Comparison of ENCODE assay signal across 25 cellular contexts in the genomic region with DNA sequence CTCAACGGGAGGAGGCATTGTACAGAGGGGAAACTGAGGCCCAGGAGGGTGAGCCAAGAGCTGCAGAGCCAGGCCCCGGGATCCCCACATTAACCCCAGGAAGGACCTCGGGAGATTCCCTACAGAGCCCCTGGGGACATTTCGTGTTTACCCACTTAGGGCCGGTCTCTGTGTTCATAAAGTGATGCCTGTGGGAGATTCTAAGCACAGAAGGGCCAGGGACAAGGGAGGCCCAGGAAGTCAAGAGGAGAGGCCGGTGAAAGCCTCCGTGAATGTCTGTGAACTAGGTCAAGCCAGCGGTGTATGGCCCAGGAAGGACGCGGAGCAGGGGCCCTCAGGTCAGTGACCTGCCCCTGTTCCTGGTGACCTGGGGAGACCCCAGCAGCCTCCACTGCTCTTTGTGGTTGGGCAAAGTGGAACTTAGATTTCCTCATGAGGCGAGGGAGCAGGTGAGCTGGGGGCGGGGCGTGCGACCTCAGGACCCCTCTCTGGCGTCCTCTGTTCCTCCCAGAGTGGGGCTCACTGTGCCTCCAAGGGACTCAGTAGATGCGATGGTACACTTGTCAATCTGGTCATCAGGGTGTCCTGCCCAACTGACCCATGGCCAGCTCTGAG. TPM values are rescaled to one million over a fixed set of nuclear protein-coding genes. Genes with fewer than 3 reads are reported as not detected.
DNase-seq lines count a peak whose midpoint lies in the region; ATAC-seq, FAIRE-seq and TF ChIP-seq lines count a peak whose summit lies in the region.
"Had no signal": no experiment of that assay in that cellular context is flagged by ENCODE, and none has a peak within 500 bp of the region (broad histone marks: within the 10 kb centered on the region; RNA-seq: fewer than 3 reads in every experiment).

No MANE protein-coding gene starts in this region.

- H4K91ac ChIP-seq in neuronal stem cell (ENCODE audit: low read depth, low read length, poor library complexity), result no peak overlapping the region

- H3K4me1 Mint-ChIP-seq in T-helper 2 cell treated with Interferon-gamma antibody and Interleukin-4, amounts not matched to agents 5 μg/mL and 100 μg/mL, for 36 hours (ENCODE audit: low read depth), result peaks cover 24% of the 10 kb centered on the region
- H3K4me1 Mint-ChIP-seq in type B pancreatic cell (ENCODE audit: unreplicated experiment), result no peaks in the 10 kb centered on the region

- H3K9ac ChIP-seq in BLaER1 (no peak overlapping the region), neuronal stem cell (ENCODE audit: low read depth, low read length, poor library complexity) (no peak overlapping the region), kidney (ENCODE audit: low read length in 2 of 2) (no peak overlapping the region)
- H3K9ac ChIP-seq: BLaER1 treated with 17β-estradiol and CSF1 and Interleukin-3, amounts not matched to agents 10 nM and 100 nM had no signal

- H2BK120ac ChIP-seq in neuronal stem cell (ENCODE audit: low read depth, low read length), result no peak overlapping the region

- H3K36me3 ChIP-seq in BLaER1, result no peaks in the 10 kb centered on the region
- H3K36me3 ChIP-seq in neuronal stem cell (replicated peaks in 1 of 2; ENCODE audit: control insufficient read depth in 2 of 2, insufficient read depth in 2 of 2, low read length in 2 of 2), result peaks cover 50 to 53% of the 10 kb centered on the region in 2 donors
- H3K36me3 ChIP-seq in spleen, result peaks cover 0 to 39% (median 3%) of the 10 kb centered on the region in 6 donors
- peaks cover 0 to 16% of the 10 kb centered on the region in 2 donors for H3K36me3 ChIP-seq in kidney (ENCODE audit: control insufficient read depth in 1 of 2, insufficient read depth in 2 of 2, low read length in 2 of 2)
- H3K36me3 ChIP-seq: BLaER1 treated with 17β-estradiol and CSF1 and Interleukin-3, amounts not matched to agents 10 nM and 100 nM; HAP-1 had no signal

- no peak for FAIRE-seq in kidney (lab: Jason Lieb, UNC)
- FAIRE-seq: A204.1, D721Med, GM12878, H54 had no signal

- peaks cover 2% of the 10 kb centered on the region for H3K79me1 ChIP-seq in neuronal stem cell (ENCODE audit: low read depth, low read length)

- H3K27ac ChIP-seq in BLaER1 (no peak overlapping the region), neuronal stem cell (replicated peaks; ENCODE audit: low read length) (no peak overlapping the region), spleen (no peak overlapping the region), kidney (ENCODE audit: low read depth in 2 of 2, low read length in 2 of 2) (no peak overlapping the region)
- H3K27ac ChIP-seq: 22Rv1; BLaER1 treated with 17β-estradiol and CSF1 and Interleukin-3, amounts not matched to agents 10 nM and 100 nM had no signal

- H2AK5ac ChIP-seq in neuronal stem cell (ENCODE audit: low read depth, low read length), result no peak overlapping the region

- H2BK12ac ChIP-seq in neuronal stem cell (ENCODE audit: low read length), result no peak overlapping the region

- peak overlapping the region; percentile 13 for H3K27ac Mint-ChIP-seq in T-helper 2 cell treated with Interferon-gamma antibody and Interleukin-4, amounts not matched to agents 5 μg/mL and 100 μg/mL, for 36 hours
- H3K27ac Mint-ChIP-seq in type B pancreatic cell, result no peak overlapping the region
- H3K27ac Mint-ChIP-seq: B cell; CD4-positive, alpha-beta T cell; CD8-positive, alpha-beta memory T cell; HFFc6 had no signal

- DNase-seq in T-helper 2 cell treated with Interferon-gamma antibody and Interleukin-4, amounts not matched to agents 5 μg/mL and 100 μg/mL, for 36 hours (ENCODE audit: low spot score), result no peak
- DNase-seq in T-helper 2 cell, result no peak
- no peak for DNase-seq in neuronal stem cell (ENCODE audit: low spot score)
- DNase-seq in spleen, result peak; percentile 59
- no peak for DNase-seq in stimulated activated naive CD8-positive, alpha-beta T cell treated with anti-CD3 and anti-CD28 coated beads, Interleukin-15, Interleukin-2, amounts not matched to agents 100 U/mL and 50 U/mL, for 24 hours
- DNase-seq in kidney, result no peak
- no peak for DNase-seq in type B pancreatic cell (ENCODE audit: extremely low spot score, unreplicated experiment)
- DNase-seq: CD4-positive, alpha-beta T cell; CD8-positive, alpha-beta memory T cell; DMS 273 treated with DMSO at 0.1 percent for 48 hours; DMS79; EL; GDM1; GOT3; HFFc6 had no signal

- no peaks in the 10 kb centered on the region for H3K27me3 Mint-ChIP-seq in T-helper 2 cell treated with Interferon-gamma antibody and Interleukin-4, amounts not matched to agents 5 μg/mL and 100 μg/mL, for 36 hours (ENCODE audit: low read depth)
- H3K27me3 Mint-ChIP-seq in type B pancreatic cell, result no peaks in the 10 kb centered on the region
- H3K27me3 Mint-ChIP-seq: CD4-positive, alpha-beta T cell; CD8-positive, alpha-beta memory T cell had no signal

- no CpG with 5 or more reads among the region's 16 CpGs for WGBS in neuronal stem cell (ENCODE audit: extremely low coverage in 2 of 2, insufficient read length in 2 of 2, insufficient replicate concordance in 1 of 2), 2 donors
- WGBS in spleen, 5 donors, result 86 to 93% (median 88%) methylated on average over 12 to 16 of the region's 16 CpGs

- H3K18ac ChIP-seq in neuronal stem cell (ENCODE audit: low read length), result no peak overlapping the region

- H3K23ac ChIP-seq in neuronal stem cell (ENCODE audit: low read depth, low read length, poor library complexity), result peak overlapping the region; percentile 96

- intact Hi-C loops in spleen (cut with DNase I; ENCODE audit: low total_unique reads), result no loop called here
- intact Hi-C loops in kidney (cut with DNase I), result no loop called here

- no peak for ATAC-seq in stimulated activated naive CD8-positive, alpha-beta T cell treated with anti-CD3 and anti-CD28 coated beads, Interleukin-15, Interleukin-2, amounts not matched to agents 100 U/mL and 50 U/mL, for 24 hours
- ATAC-seq: GM12878 had no signal

- no peak overlapping the region for H3K4ac ChIP-seq in neuronal stem cell (ENCODE audit: low read length)

- no peak overlapping the region for H3K14ac ChIP-seq in neuronal stem cell (ENCODE audit: low read length)

- H3K9me3 ChIP-seq in BLaER1 (no peaks in the 10 kb centered on the region), neuronal stem cell (replicated peaks in 1 of 2; ENCODE audit: control insufficient read depth in 2 of 2, insufficient read depth in 1 of 2, low read depth in 1 of 2, low read length in 2 of 2) (peaks cover 0 to 10% of the 10 kb centered on the region in 2 donors), spleen (no peaks in the 10 kb centered on the region), kidney (ENCODE audit: control insufficient read depth in 1 of 2, low read length in 2 of 2) (no peaks in the 10 kb centered on the region)
- H3K9me3 ChIP-seq: BLaER1 treated with 17β-estradiol and CSF1 and Interleukin-3, amounts not matched to agents 10 nM and 100 nM; HAP-1 had no signal

- H3K36me3 Mint-ChIP-seq in T-helper 2 cell treated with Interferon-gamma antibody and Interleukin-4, amounts not matched to agents 5 μg/mL and 100 μg/mL, for 36 hours (ENCODE audit: low read depth), result peaks cover 6% of the 10 kb centered on the region
- H3K36me3 Mint-ChIP-seq in type B pancreatic cell, result peaks cover 3% of the 10 kb centered on the region
- H3K36me3 Mint-ChIP-seq: CD14-positive monocyte; CD8-positive, alpha-beta memory T cell had no signal

- peaks cover 14% of the 10 kb centered on the region; the same call in 1 of the 2 replicates for H4K20me1 ChIP-seq in BLaER1

- no peak for TF ChIP-seq POLR2A in spleen (IDR thresholded peaks at IDR 0.05)

- no peak overlapping the region for H4K8ac ChIP-seq in neuronal stem cell (ENCODE audit: low read depth, low read length)

- no peak overlapping the region for H2BK5ac ChIP-seq in neuronal stem cell (ENCODE audit: low read length)

- no peaks in the 10 kb centered on the region for H3K9me3 Mint-ChIP-seq in T-helper 2 cell treated with Interferon-gamma antibody and Interleukin-4, amounts not matched to agents 5 μg/mL and 100 μg/mL, for 36 hours
- H3K9me3 Mint-ChIP-seq in type B pancreatic cell, result no peaks in the 10 kb centered on the region
- H3K9me3 Mint-ChIP-seq: CD4-positive, alpha-beta T cell; CD8-positive, alpha-beta memory T cell had no signal

- no peak overlapping the region for H2AFZ ChIP-seq in neuronal stem cell (ENCODE audit: low read length)

- peak overlapping the region; percentile 14; the same call in 1 of the 2 replicates for H3K4me2 ChIP-seq in BLaER1
- H3K4me2 ChIP-seq in neuronal stem cell (ENCODE audit: insufficient read depth, low read length, poor library complexity, severe bottlenecking), result no peak overlapping the region

- peaks cover 5% of the 10 kb centered on the region for H3K27me3 ChIP-seq in BLaER1
- H3K27me3 ChIP-seq in neuronal stem cell (ENCODE audit: control insufficient read depth in 3 of 3, insufficient read depth in 3 of 3, low read depth in 1 of 3, low read length in 3 of 3), result no peaks in the 10 kb centered on the region
- H3K27me3 ChIP-seq in spleen (replicated peaks in 1 of 7), result peaks cover 0 to 13% (median 0%) of the 10 kb centered on the region in 7 donors

- H3K4me3 ChIP-seq in BLaER1, result no peak overlapping the region
- H3K4me3 ChIP-seq in neuronal stem cell (ENCODE audit: low read length in 2 of 2), result no peak overlapping the region
- H3K4me3 ChIP-seq in spleen, result no peak overlapping the region
- no peak overlapping the region for H3K4me3 ChIP-seq in kidney (ENCODE audit: low read length in 2 of 2)
- H3K4me3 ChIP-seq: BLaER1 treated with 17β-estradiol and CSF1 and Interleukin-3, amounts not matched to agents 10 nM and 100 nM; GM12878; HAP-1 had no signal

- H2BK15ac ChIP-seq in neuronal stem cell (ENCODE audit: low read length), result no peak overlapping the region

- H3K4me3 Mint-ChIP-seq in T-helper 2 cell treated with Interferon-gamma antibody and Interleukin-4, amounts not matched to agents 5 μg/mL and 100 μg/mL, for 36 hours, result no peak overlapping the region
- no peak overlapping the region for H3K4me3 Mint-ChIP-seq in type B pancreatic cell
- H3K4me3 Mint-ChIP-seq: B cell, CD14-positive monocyte, HFFc6 had no signal

- peaks cover 33% of the 10 kb centered on the region for H3K4me1 ChIP-seq in BLaER1
- H3K4me1 ChIP-seq in neuronal stem cell (ENCODE audit: control insufficient read depth in 2 of 2, insufficient read depth in 1 of 2, low read depth in 1 of 2, low read length in 2 of 2), result no peaks in the 10 kb centered on the region
- H3K4me1 ChIP-seq in spleen, result peaks cover 0 to 18% (median 15%) of the 10 kb centered on the region in 6 donors
- peaks cover 0 to 2% of the 10 kb centered on the region in 2 donors for H3K4me1 ChIP-seq in kidney (ENCODE audit: control insufficient read depth in 1 of 2, insufficient read depth in 1 of 2, low read depth in 1 of 2, low read length in 2 of 2)
- H3K4me1 ChIP-seq: HAP-1 had no signal

- no peak for TF ChIP-seq CTCF in spleen (IDR thresholded peaks at IDR 0.05 in 8 of 11, conservative IDR thresholded peaks at IDR 0.05 in 3 of 11)
- TF ChIP-seq CTCF in kidney (IDR thresholded peaks at IDR 0.05; ENCODE audit: borderline replicate concordance, extremely low read depth, insufficient read depth), result no peak
- no peak for TF ChIP-seq CTCF in type B pancreatic cell (conservative IDR thresholded peaks at IDR 0.05)

RNA-seq across cellular contexts. Expression of a gene that starts 34.9 kb away (rescaled TPM):
- 44.9 TPM for polyA plus RNA-seq in neuronal stem cell (2013, experiment 1 of 2)
- 45.6 TPM for polyA plus RNA-seq in neuronal stem cell (2013, experiment 2 of 2)
- total RNA-seq in spleen (10 to 100 TPM; 15.1 to 45.5 (median 24.9) TPM), kidney (39.0 TPM), type B pancreatic cell (ENCODE audit: low replicate concordance) (15.2 and 18.6 TPM in 2 replicates)
- polyA plus RNA-seq in spleen (10 to 100 TPM in 2 of 3 donors, 1 to 10 TPM in 1; 7.9 to 33.5 (median 18.2) TPM), kidney (ENCODE audit: insufficient read depth, low read depth, low replicate concordance) (30.1 TPM)
- total RNA-seq: HFFc6 had no signal
